In genomic region chr1:159307338-159307737, GRCh38 we compare ENCODE assay signal across 17 cellular contexts. TPM values are rescaled to one million over a fixed set of nuclear protein-coding genes. Genes with fewer than 3 reads are reported as not detected.
A peak's percentile ranks its signal among the peaks of the same experiment; 100 is the strongest.
DNase-seq lines count a peak whose midpoint lies in the region; ATAC-seq and TF ChIP-seq lines count a peak whose summit lies in the region.
"Had no signal": no experiment of that assay in that cellular context is flagged by ENCODE, and none has a peak within 500 bp of the region (broad histone marks: within the 10 kb centered on the region; RNA-seq: fewer than 3 reads in every experiment).

No MANE protein-coding gene starts in this region.

- no peaks in the 10 kb centered on the region for H3K36me3 Mint-ChIP-seq in natural killer cell treated with Interleukin-12 subunit alpha and Interleukin-12 subunit beta and Interleukin-15 and Interleukin-18, amount 100 ng/mL, for 72 hours
- H3K36me3 Mint-ChIP-seq in natural killer cell = no peaks in the 10 kb centered on the region
- peaks cover 48% of the 10 kb centered on the region for H3K36me3 Mint-ChIP-seq in dendritic cell treated with granulocyte-macrophage colony-stimulating factor and Interleukin-4, amounts not matched to agents 40 ng/mL and 50 ng/mL, for 4 days (ENCODE audit: low read depth)

- TF ChIP-seq CTCF in natural killer cell (IDR thresholded peaks at IDR 0.05) = no peak
- no peak for TF ChIP-seq CTCF in upper lobe of right lung (IDR thresholded peaks at IDR 0.05)
- TF ChIP-seq CTCF in colonic mucosa (IDR thresholded peaks at IDR 0.05) = no peak

- no peaks in the 10 kb centered on the region for H3K9me3 ChIP-seq in upper lobe of right lung
- H3K9me3 ChIP-seq in colonic mucosa = no peaks in the 10 kb centered on the region

- H3K27ac ChIP-seq in upper lobe of right lung = no peak overlapping the region
- no peak overlapping the region for H3K27ac ChIP-seq in colonic mucosa
- H3K27ac ChIP-seq: HL-60 had no signal

- H3K27me3 ChIP-seq in upper lobe of right lung (no peaks in the 10 kb centered on the region), colonic mucosa (no peaks in the 10 kb centered on the region)

- ATAC-seq in natural killer cell treated with Interleukin-12 subunit alpha and Interleukin-12 subunit beta and Interleukin-15 and Interleukin-18, amount 100 ng/mL, for 72 hours = no peak
- ATAC-seq in natural killer cell (no peak), upper lobe of right lung (no peak), SK-N-SH treated with all-trans-retinoic acid at 6 μM for 48 hours (no peak)

- H3K9me3 Mint-ChIP-seq in natural killer cell treated with Interleukin-12 subunit alpha and Interleukin-12 subunit beta and Interleukin-15 and Interleukin-18, amount 100 ng/mL, for 72 hours = no peaks in the 10 kb centered on the region
- H3K9me3 Mint-ChIP-seq in natural killer cell = no peaks in the 10 kb centered on the region
- H3K9me3 Mint-ChIP-seq in dendritic cell treated with granulocyte-macrophage colony-stimulating factor and Interleukin-4, amounts not matched to agents 40 ng/mL and 50 ng/mL, for 4 days = no peaks in the 10 kb centered on the region
- H3K9me3 Mint-ChIP-seq: CD4-positive, alpha-beta T cell had no signal

- intact Hi-C loops in natural killer cell (cut with micrococcal nuclease) = no loop called here
- intact Hi-C loops in dendritic cell treated with granulocyte-macrophage colony-stimulating factor and Interleukin-4, amounts not matched to agents 40 ng/mL and 50 ng/mL, for 4 days (cut with micrococcal nuclease) = loop anchor here (10.0 kb wide), 1 partner anchor 63 kb away; no protein-coding TSS in a partner anchor
- intact Hi-C loops in upper lobe of right lung (cut with DNase I) = no loop called here
- intact Hi-C loops in colonic mucosa (cut with DNase I) = no loop called here

- H3K4me1 Mint-ChIP-seq in natural killer cell treated with Interleukin-12 subunit alpha and Interleukin-12 subunit beta and Interleukin-15 and Interleukin-18, amount 100 ng/mL, for 72 hours (ENCODE audit: low read depth in 2 of 2) = no peaks in the 10 kb centered on the region
- no peaks in the 10 kb centered on the region for H3K4me1 Mint-ChIP-seq in natural killer cell
- peaks cover 42% of the 10 kb centered on the region for H3K4me1 Mint-ChIP-seq in dendritic cell treated with granulocyte-macrophage colony-stimulating factor and Interleukin-4, amounts not matched to agents 40 ng/mL and 50 ng/mL, for 4 days (ENCODE audit: low read depth)
- H3K4me1 Mint-ChIP-seq: B cell had no signal

- H3K4me3 ChIP-seq in upper lobe of right lung (no peak overlapping the region), colonic mucosa (no peak overlapping the region)

- no peak overlapping the region for H3K9ac ChIP-seq in colonic mucosa (ENCODE audit: low read depth in 2 of 2, low read length in 2 of 2)

- DNase-seq in natural killer cell treated with Interleukin-12 subunit alpha and Interleukin-12 subunit beta and Interleukin-15 and Interleukin-18, amount 100 ng/mL, for 72 hours (ENCODE audit: low spot score) = no peak
- DNase-seq in natural killer cell (no peak), iPS-NIHi11 (ENCODE audit: low spot score) (peak; percentile 11), upper lobe of right lung (no peak), colonic mucosa (no peak)
- DNase-seq: 8988T; ACHN; C1 segment of cervical spinal cord; Calu3; CD4-positive, alpha-beta T cell; DMS 273 treated with DMSO at 0.1 percent for 48 hours had no signal

- peak overlapping the region in 1 of 2 donors; percentile 65 for H3K27ac Mint-ChIP-seq in natural killer cell treated with Interleukin-12 subunit alpha and Interleukin-12 subunit beta and Interleukin-15 and Interleukin-18, amount 100 ng/mL, for 72 hours
- H3K27ac Mint-ChIP-seq in natural killer cell = no peak overlapping the region
- no peak overlapping the region for H3K27ac Mint-ChIP-seq in dendritic cell treated with granulocyte-macrophage colony-stimulating factor and Interleukin-4, amounts not matched to agents 40 ng/mL and 50 ng/mL, for 4 days
- H3K27ac Mint-ChIP-seq: B cell; CD4-positive, alpha-beta T cell had no signal

- H3K36me3 ChIP-seq in upper lobe of right lung (no peaks in the 10 kb centered on the region), colonic mucosa (no peaks in the 10 kb centered on the region)

- H3K4me1 ChIP-seq in upper lobe of right lung (no peaks in the 10 kb centered on the region), colonic mucosa (no peaks in the 10 kb centered on the region)

- peak overlapping the region; percentile 69 for H3K4me3 Mint-ChIP-seq in natural killer cell treated with Interleukin-12 subunit alpha and Interleukin-12 subunit beta and Interleukin-15 and Interleukin-18, amount 100 ng/mL, for 72 hours
- no peak overlapping the region for H3K4me3 Mint-ChIP-seq in natural killer cell
- H3K4me3 Mint-ChIP-seq in dendritic cell treated with granulocyte-macrophage colony-stimulating factor and Interleukin-4, amounts not matched to agents 40 ng/mL and 50 ng/mL, for 4 days = peak overlapping the region; percentile 58
- H3K4me3 Mint-ChIP-seq: B cell; CD4-positive, alpha-beta T cell had no signal

- H3K27me3 Mint-ChIP-seq in natural killer cell treated with Interleukin-12 subunit alpha and Interleukin-12 subunit beta and Interleukin-15 and Interleukin-18, amount 100 ng/mL, for 72 hours = peaks cover 26 to 35% of the 10 kb centered on the region in 2 donors
- H3K27me3 Mint-ChIP-seq in natural killer cell (ENCODE audit: low read depth in 2 of 2) = peaks cover 19 to 43% of the 10 kb centered on the region in 2 donors
- peaks cover 5% of the 10 kb centered on the region for H3K27me3 Mint-ChIP-seq in dendritic cell treated with granulocyte-macrophage colony-stimulating factor and Interleukin-4, amounts not matched to agents 40 ng/mL and 50 ng/mL, for 4 days

TF ChIP-seq in SK-N-SH treated with all-trans-retinoic acid at 6 μM for 48 hours, 23 proteins besides CTCF, POLR2A, EP300 and RAD21 (continues in another document):
- TF ChIP-seq PATZ1 (CRISPR knock-in tag; IDR thresholded peaks at IDR 0.05; ENCODE audit: borderline replicate concordance) = no peak
- no peak for TF ChIP-seq BACH2 (CRISPR knock-in tag; IDR thresholded peaks at IDR 0.05; ENCODE audit: borderline replicate concordance)
- TF ChIP-seq POU6F1 (CRISPR knock-in tag; IDR thresholded peaks at IDR 0.05; ENCODE audit: borderline replicate concordance, low read depth) = no peak
- TF ChIP-seq TSHZ2 (CRISPR knock-in tag; IDR thresholded peaks at IDR 0.05) = no peak

RNA-seq across cellular contexts. Expression of gene FCER1A, which starts 5.2 kb away (rescaled TPM):
- 1 to 10 TPM in 1 of 2 donors, not detected in 1; 2.4 TPM for total RNA-seq in natural killer cell treated with Interleukin-12 subunit alpha and Interleukin-12 subunit beta and Interleukin-15 and Interleukin-18, amount 100 ng/mL, for 72 hours
- total RNA-seq in natural killer cell (100 to 1,000 TPM in 1 of 3 donors, 1 to 10 TPM in 2; 6.5 to 154 (median 7.0) TPM), upper lobe of right lung (13.3 TPM), colonic mucosa (1 to 10 TPM in 1 of 2 donors, under 1 TPM in 1; 0.47 to 1.5 TPM)
- total RNA-seq: B cell, Calu3, Daoy, H4 had no signal
